ENCODE assay signal across 8 cellular contexts in the genomic region with DNA sequence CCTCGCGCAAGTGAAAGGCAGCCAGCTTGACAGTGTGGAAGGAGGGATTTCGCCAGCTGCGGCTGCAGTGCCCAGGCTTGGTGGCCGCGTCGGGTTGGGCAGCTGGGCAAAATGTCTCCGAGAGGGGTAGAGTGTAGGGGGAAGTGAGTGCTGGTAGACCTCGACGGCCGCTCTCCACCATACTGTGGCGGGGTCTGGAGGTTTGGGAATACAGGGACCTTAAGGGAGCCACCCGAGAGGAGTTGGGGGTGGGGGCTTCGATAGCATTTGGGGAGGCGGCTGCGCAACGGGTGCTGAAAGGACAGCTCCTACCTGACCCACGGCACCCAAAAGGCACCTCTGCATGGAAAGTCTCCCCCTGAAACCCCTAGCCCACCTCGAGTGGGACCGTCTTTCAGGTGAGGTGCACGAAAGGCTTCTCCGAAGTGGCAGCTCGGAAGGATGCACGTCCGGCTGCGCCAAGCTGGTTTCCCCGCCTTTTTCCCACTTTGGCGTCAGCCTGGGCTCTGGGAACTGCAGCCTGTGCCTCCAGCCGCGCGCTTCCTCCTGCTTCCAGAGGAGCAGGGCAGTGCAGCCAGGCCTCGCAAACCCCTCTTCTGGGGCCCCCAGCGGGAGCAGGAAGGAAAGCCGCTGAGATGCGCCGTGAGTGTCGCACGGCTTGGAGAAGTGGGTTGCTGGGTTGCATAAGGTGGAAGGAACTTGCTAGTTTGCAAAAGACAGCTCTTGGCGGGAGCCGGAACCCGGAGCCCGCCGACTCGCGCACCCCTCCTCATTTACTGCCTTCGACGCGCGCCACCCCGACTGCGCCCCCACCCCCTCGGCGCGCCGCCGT. TPM values are rescaled to one million over a fixed set of nuclear protein-coding genes. Genes with fewer than 3 reads are reported as not detected.
DNase-seq lines count a peak whose midpoint lies in the region; ATAC-seq, FAIRE-seq and TF ChIP-seq lines count a peak whose summit lies in the region.

No MANE protein-coding gene starts in this region.

- CTCF ChIA-PET in CD8-positive, alpha-beta T cell (lab: Charles Lee), result interaction anchor here (0.8 to 2.0 kb wide), 6 partner anchors 12 to 137 kb away, joined by 3 to 11 read pairs (median 6); a partner anchor contains a TSS

- peak overlapping the region; percentile 48 for H3K4me3 ChIP-seq in CD8-positive, alpha-beta T cell (ENCODE audit: low read depth, low read length)
- H3K4me3 ChIP-seq in HUES48 (ENCODE audit: low read depth, low read length) (peak overlapping the region; percentile 67), heart left ventricle (peak overlapping the region; percentile 61 to 100 (median 92)), pancreas (peak overlapping the region; percentile 91 to 100 (median 96))

- no peaks in the 10 kb centered on the region for H3K9me3 ChIP-seq in CD8-positive, alpha-beta T cell (ENCODE audit: low read length)
- H3K9me3 ChIP-seq in HUES48 (ENCODE audit: control insufficient read depth, insufficient read depth, low read length) (no peaks in the 10 kb centered on the region), heart left ventricle (no peaks in the 10 kb centered on the region), pancreas (no peaks in the 10 kb centered on the region)

- WGBS in heart left ventricle, 4 donors, result 1 to 2% (median 1%) methylated on average over 16 to 56 of the region's 56 CpGs
- 0 to 1% methylated on average over 54 to 55 of the region's 56 CpGs for WGBS in pancreas, 2 donors

- no peaks in the 10 kb centered on the region for H3K27me3 ChIP-seq in CD8-positive, alpha-beta T cell (ENCODE audit: insufficient read depth, low read length)
- H3K27me3 ChIP-seq in HUES48 (ENCODE audit: control insufficient read depth, insufficient read depth, low read length) (peaks cover 3% of the 10 kb centered on the region; the same call in 1 of the 2 replicates), heart left ventricle (no peaks in the 10 kb centered on the region), pancreas (no peaks in the 10 kb centered on the region)

- peaks cover 23% of the 10 kb centered on the region for H3K36me3 ChIP-seq in CD8-positive, alpha-beta T cell (ENCODE audit: insufficient read depth, low read length)
- peaks cover 54% of the 10 kb centered on the region for H3K36me3 ChIP-seq in HUES48 (ENCODE audit: control insufficient read depth, insufficient read depth, low read length)
- H3K36me3 ChIP-seq in heart left ventricle, result peaks cover 0 to 62% (median 54%) of the 10 kb centered on the region in 9 donors
- H3K36me3 ChIP-seq in pancreas, result peaks cover 0 to 22% (median 8%) of the 10 kb centered on the region in 3 donors

- peak overlapping the region; percentile 96 for H3K27ac Mint-ChIP-seq in CD8-positive, alpha-beta T cell
- H3K27ac Mint-ChIP-seq in activated naive CD8-positive, alpha-beta T cell treated with anti-CD3 and anti-CD28 coated beads, Interleukin-2, amount 50 U/mL, for 24 hours, result peak overlapping the region; percentile 91

- H3K4me1 Mint-ChIP-seq in CD8-positive, alpha-beta T cell (ENCODE audit: low read depth), result peaks cover 44% of the 10 kb centered on the region
- H3K4me1 Mint-ChIP-seq in activated naive CD8-positive, alpha-beta T cell treated with anti-CD3 and anti-CD28 coated beads, Interleukin-2, amount 50 U/mL, for 24 hours, result peaks cover 45% of the 10 kb centered on the region

- no peak for TF ChIP-seq CTCF in CD8-positive, alpha-beta T cell (IDR thresholded peaks at IDR 0.05)
- TF ChIP-seq CTCF in heart left ventricle (IDR thresholded peaks at IDR 0.05) (no peak), pancreas (IDR thresholded peaks at IDR 0.05) (no peak)

- peak overlapping the region; percentile 94 for H3K27ac ChIP-seq in CD8-positive, alpha-beta T cell (ENCODE audit: low read depth, low read length)
- H3K27ac ChIP-seq in HUES48 (ENCODE audit: low read depth, low read length), result peak overlapping the region; percentile 100
- H3K27ac ChIP-seq in heart left ventricle, result peak overlapping the region; percentile 92 to 100 (median 100)
- peak overlapping the region; percentile 96 to 100 (median 100) for H3K27ac ChIP-seq in pancreas

- peaks cover 32% of the 10 kb centered on the region for H3K4me1 ChIP-seq in CD8-positive, alpha-beta T cell (ENCODE audit: insufficient read depth, low read length)
- H3K4me1 ChIP-seq in HUES48 (ENCODE audit: control insufficient read depth, insufficient read depth, low read length) (peaks cover 19% of the 10 kb centered on the region), heart left ventricle (peaks cover 0 to 41% (median 33%) of the 10 kb centered on the region in 12 donors), pancreas (peaks cover 7 to 23% (median 10%) of the 10 kb centered on the region in 3 donors)

- H3K9ac ChIP-seq in HUES48 (ENCODE audit: low read depth, low read length), result peak overlapping the region; percentile 53

- TF ChIP-seq POLR2A in heart left ventricle (IDR thresholded peaks at IDR 0.05), result no peak

- no peaks in the 10 kb centered on the region for H3K9me3 Mint-ChIP-seq in CD8-positive, alpha-beta T cell
- H3K9me3 Mint-ChIP-seq in activated naive CD8-positive, alpha-beta T cell treated with anti-CD3 and anti-CD28 coated beads, Interleukin-2, amount 50 U/mL, for 24 hours, result no peaks in the 10 kb centered on the region

- POLR2A ChIA-PET in CD8-positive, alpha-beta T cell (lab: Charles Lee), result interaction anchor here (0.6 to 2.9 kb wide), 14 partner anchors 16 to 226 kb away, joined by 3 to 32 read pairs (median 3); a partner anchor contains a TSS

- H3K27me3 Mint-ChIP-seq in CD8-positive, alpha-beta T cell (ENCODE audit: low read depth), result no peaks in the 10 kb centered on the region
- no peaks in the 10 kb centered on the region for H3K27me3 Mint-ChIP-seq in activated naive CD8-positive, alpha-beta T cell treated with anti-CD3 and anti-CD28 coated beads, Interleukin-2, amount 50 U/mL, for 24 hours

- peak overlapping the region; percentile 94 for H3K4me3 Mint-ChIP-seq in CD8-positive, alpha-beta T cell
- peak overlapping the region; percentile 85 for H3K4me3 Mint-ChIP-seq in activated naive CD8-positive, alpha-beta T cell treated with anti-CD3 and anti-CD28 coated beads, Interleukin-2, amount 50 U/mL, for 24 hours

- H3K36me3 Mint-ChIP-seq in CD8-positive, alpha-beta T cell, result peaks cover 52% of the 10 kb centered on the region
- H3K36me3 Mint-ChIP-seq in activated naive CD8-positive, alpha-beta T cell treated with anti-CD3 and anti-CD28 coated beads, Interleukin-2, amount 50 U/mL, for 24 hours (ENCODE audit: low read depth), result peaks cover 42% of the 10 kb centered on the region

- FAIRE-seq in pancreas (lab: Jason Lieb, UNC), result no peak

- intact Hi-C loops in CD8-positive, alpha-beta T cell (cut with DNase I, micrococcal nuclease), result loop anchor here (1.0 to 10.0 kb wide), 9 partner anchors 39 to 763 kb away; a partner anchor contains a TSS
- intact Hi-C loops in heart left ventricle (cut with DNase I) (loop anchor here in 3 of 10 donors (2.0 to 5.0 kb wide), 3 partner anchors 29 to 39 kb away; a partner anchor contains a TSS), pancreas (cut with DNase I) (no loop called here)

- peak; percentile 15 for ATAC-seq in CD8-positive, alpha-beta T cell
- ATAC-seq in GM19438 (IDR thresholded peaks at IDR 0.05; ENCODE audit: low read depth, unreplicated experiment), result peak; percentile 12
- peak; percentile 29 for ATAC-seq in activated naive CD8-positive, alpha-beta T cell treated with anti-CD3 and anti-CD28 coated beads, Interleukin-2, amount 50 U/mL, for 24 hours
- peak; percentile 28 to 58 (median 44) for ATAC-seq in heart left ventricle
- peak; percentile 41 to 52 (median 48) for ATAC-seq in pancreas
- no peak for ATAC-seq in GM19463 (IDR thresholded peaks at IDR 0.05; ENCODE audit: unreplicated experiment)

- DNase-seq in CD8-positive, alpha-beta T cell, result peak; percentile 14 to 65 (median 24)
- DNase-seq in RKO (ENCODE audit: low spot score), result peak; percentile 86
- peak; percentile 47 for DNase-seq in activated naive CD8-positive, alpha-beta T cell treated with anti-CD3 and anti-CD28 coated beads, Interleukin-2, amount 50 U/mL, for 24 hours
- DNase-seq in heart left ventricle, result peak; percentile 64 to 86 (median 76)
- peak; percentile 72 to 92 (median 80) for DNase-seq in pancreas

RNA-seq across cellular contexts. Expression of a gene that starts 0.5 kb away (rescaled TPM):
- 100 to 1,000 TPM; 280 to 292 TPM for total RNA-seq in CD8-positive, alpha-beta T cell
- total RNA-seq in heart left ventricle (100 to 1,000 TPM in 7 of 9 donors, 10 to 100 TPM in 2; 66.3 to 256 (median 123) TPM), pancreas (100 to 1,000 TPM; 102 to 192 (median 143) TPM)
- polyA plus RNA-seq in heart left ventricle (100 to 1,000 TPM; 116 to 154 TPM), pancreas (100 to 1,000 TPM; 178 to 438 TPM)

RNA-seq across cellular contexts. Expression of a gene that starts 39.6 kb away (rescaled TPM):
- total RNA-seq in CD8-positive, alpha-beta T cell, result 10 to 100 TPM; 23.9 to 29.2 TPM
- total RNA-seq in heart left ventricle (10 to 100 TPM; 14.1 to 45.0 (median 29.9) TPM), pancreas (10 to 100 TPM; 15.0 to 24.5 (median 19.8) TPM)
- polyA plus RNA-seq in heart left ventricle (10 to 100 TPM; 22.0 to 44.6 TPM), pancreas (10 to 100 TPM; 19.2 to 19.9 TPM)

RNA-seq across cellular contexts. Expression of a gene that starts 57.8 kb away (rescaled TPM):
- 10 to 100 TPM; 25.8 to 30.3 TPM for total RNA-seq in CD8-positive, alpha-beta T cell
- total RNA-seq in heart left ventricle, result 10 to 100 TPM in 2 of 9 donors, 1 to 10 TPM in 7; 1.1 to 24.4 (median 3.8) TPM
- 1 to 10 TPM; 1.6 to 3.5 TPM for polyA plus RNA-seq in heart left ventricle
- total RNA-seq in pancreas, result 10 to 100 TPM; 16.9 to 32.2 (median 20.0) TPM
- 10 to 100 TPM; 13.6 to 13.7 TPM for polyA plus RNA-seq in pancreas

Comparison
In these comparisons a context has a peak if more than half of its experiments do, and no peak if none do; other contexts are left out.
1. DNase-seq: peak in every context shown above with its lines; median percentile 86 in RKO; 80 in pancreas; 76 in heart left ventricle; 47 in activated naive CD8-positive, alpha-beta T cell treated with anti-CD3 and anti-CD28 coated beads, Interleukin-2, amount 50 U/mL, for 24 hours; 24 in CD8-positive, alpha-beta T cell.
2. intact Hi-C loops: an anchor here in CD8-positive, alpha-beta T cell (1.0 to 10.0 kb wide); none called in pancreas.